2 cellular contexts compared by ENCODE assay signal in genomic region chr11:13993096-13993760, GRCh38.
TF ChIP-seq lines count a peak whose summit lies in the region.

No MANE protein-coding gene starts in this region.

TF ChIP-seq in IMR-90, 13 proteins besides CTCF, POLR2A, EP300 and RAD21 (continued from another document):
- TF ChIP-seq USF2 (IDR thresholded peaks at IDR 0.05; ENCODE audit: low read depth, low read length) (no peak), BHLHE40 (IDR thresholded peaks at IDR 0.05; ENCODE audit: low read depth, low read length) (no peak), RFX5 (IDR thresholded peaks at IDR 0.05; ENCODE audit: low read depth, low read length) (no peak), ELK1 (IDR thresholded peaks at IDR 0.05; ENCODE audit: borderline replicate concordance, low read depth, low read length) (no peak), MAFK (IDR thresholded peaks at IDR 0.05; ENCODE audit: low read depth, low read length) (no peak), RCOR1 (IDR thresholded peaks at IDR 0.05; ENCODE audit: insufficient replicate concordance, low read length) (no peak), CEBPB (IDR thresholded peaks at IDR 0.05; ENCODE audit: low read depth, low read length) (no peak), NFE2L2 (IDR thresholded peaks at IDR 0.05; ENCODE audit: low read depth, low read length) (no peak), SMC3 (IDR thresholded peaks at IDR 0.05; ENCODE audit: low read depth, low read length) (no peak), FOS (IDR thresholded peaks at IDR 0.05; ENCODE audit: low read depth, low read length) (no peak)

TF ChIP-seq in WTC11, 78 proteins besides CTCF, POLR2A, EP300 and RAD21 (continued from another document):
- no peak for TF ChIP-seq AR (CRISPR knock-in tag; IDR thresholded peaks at IDR 0.05)
- no peak for TF ChIP-seq ZNF416 (CRISPR knock-in tag; IDR thresholded peaks at IDR 0.05)
- TF ChIP-seq ZSCAN18 (CRISPR knock-in tag; IDR thresholded peaks at IDR 0.05), result no peak
- no peak for TF ChIP-seq IRF1 (CRISPR knock-in tag; IDR thresholded peaks at IDR 0.05)
- no peak for TF ChIP-seq ZMAT4 (CRISPR knock-in tag; IDR thresholded peaks at IDR 0.05)
- TF ChIP-seq GABPB1 (CRISPR knock-in tag; IDR thresholded peaks at IDR 0.05), result no peak
- no peak for TF ChIP-seq ZNF512 (CRISPR knock-in tag; IDR thresholded peaks at IDR 0.05; ENCODE audit: borderline replicate concordance)
- TF ChIP-seq ZNF423 (CRISPR knock-in tag; IDR thresholded peaks at IDR 0.05), result no peak
- TF ChIP-seq JUN (CRISPR knock-in tag; IDR thresholded peaks at IDR 0.05), result no peak
- no peak for TF ChIP-seq ZNF219 (CRISPR knock-in tag; IDR thresholded peaks at IDR 0.05; ENCODE audit: borderline replicate concordance)
- TF ChIP-seq NFE2L1 (CRISPR knock-in tag; IDR thresholded peaks at IDR 0.05), result no peak
- no peak for TF ChIP-seq E2F5 (CRISPR knock-in tag; IDR thresholded peaks at IDR 0.05)
- TF ChIP-seq ZNF396 (CRISPR knock-in tag; IDR thresholded peaks at IDR 0.05; ENCODE audit: borderline replicate concordance), result no peak
TF ChIP-seq in WTC11: peak in this region for 0.
